Comparison of ENCODE assay signal across 24 cellular contexts in the genomic region with DNA sequence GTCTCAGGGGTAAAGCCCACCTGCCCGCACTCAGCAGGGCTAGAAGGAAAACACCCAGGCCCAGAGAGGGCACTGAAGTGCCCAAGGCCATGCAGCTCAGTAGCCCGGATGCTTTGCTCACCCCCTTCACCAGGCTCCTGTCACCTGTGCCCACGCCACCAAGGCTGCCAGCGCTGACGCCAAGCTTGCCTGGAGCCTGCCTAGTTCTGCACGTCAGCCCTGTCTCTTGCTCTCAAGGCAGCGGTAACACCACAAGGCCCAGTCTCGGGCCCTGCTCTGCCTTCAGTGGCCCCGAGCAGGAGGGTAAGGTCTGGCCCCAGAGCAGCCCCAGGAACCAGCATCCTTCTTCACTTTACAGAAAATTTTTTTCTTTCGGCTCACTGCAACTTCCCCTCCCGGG. TPM values are rescaled to one million over a fixed set of nuclear protein-coding genes. Genes with fewer than 3 reads are reported as not detected.
DNase-seq lines count a peak whose midpoint lies in the region; ATAC-seq, FAIRE-seq and TF ChIP-seq lines count a peak whose summit lies in the region.
"Had no signal": no experiment of that assay in that cellular context is flagged by ENCODE, and none has a peak within 500 bp of the region (broad histone marks: within the 10 kb centered on the region; RNA-seq: fewer than 3 reads in every experiment).

No MANE protein-coding gene starts in this region.

- no peaks in the 10 kb centered on the region for H3K79me2 ChIP-seq in Karpas-422 (ENCODE audit: low read length)

- H3K4ac ChIP-seq in IMR-90 (ENCODE audit: low read depth, low read length) = no peak overlapping the region

- H3K27me3 ChIP-seq in IMR-90 (ENCODE audit: control insufficient read depth, insufficient read depth, low read length) (no peaks in the 10 kb centered on the region), dorsolateral prefrontal cortex (no peaks in the 10 kb centered on the region), pancreas (no peaks in the 10 kb centered on the region), Karpas-422 (ENCODE audit: low read length) (no peaks in the 10 kb centered on the region)
- H3K27me3 ChIP-seq: BLaER1 had no signal

- peaks cover 6 to 51% of the 10 kb centered on the region in 2 experiments for H3K79me1 ChIP-seq in IMR-90 (ENCODE audit: low read depth in 1 of 2, low read length in 2 of 2)

- no peak overlapping the region for H2BK15ac ChIP-seq in IMR-90 (ENCODE audit: low read depth, low read length)

- TF ChIP-seq RAD21 in IMR-90 (IDR thresholded peaks at IDR 0.05; ENCODE audit: low read length) = no peak

- H3K9me1 ChIP-seq in IMR-90 (ENCODE audit: insufficient read depth, low read length) = peaks cover 12% of the 10 kb centered on the region

- peaks cover 25% of the 10 kb centered on the region for H4K20me1 ChIP-seq in IMR-90 (ENCODE audit: insufficient read depth, low read length)
- 0 out of 2 replicates have a peak, but pooled peaks cover 4% of the 10 kb centered on the region for H4K20me1 ChIP-seq in Karpas-422 (ENCODE audit: insufficient read depth, low read depth, low read length)

- H3K9me3 ChIP-seq in IMR-90 (ENCODE audit: control insufficient read depth, insufficient read depth, low read length) (no peaks in the 10 kb centered on the region), pancreas (no peaks in the 10 kb centered on the region), Karpas-422 (ENCODE audit: low read length) (no peaks in the 10 kb centered on the region)
- H3K9me3 ChIP-seq: BLaER1, prostate gland had no signal

- H3K36me3 ChIP-seq in IMR-90 (ENCODE audit: control insufficient read depth, insufficient read depth, low read length) = peaks cover 38% of the 10 kb centered on the region
- H3K36me3 ChIP-seq in pancreas = peaks cover 4 to 47% (median 19%) of the 10 kb centered on the region in 3 donors
- H3K36me3 ChIP-seq in Karpas-422 (ENCODE audit: insufficient read depth, low read length) = no peaks in the 10 kb centered on the region

- H3K4me1 ChIP-seq in IMR-90 (ENCODE audit: control insufficient read depth, insufficient read depth, low read length) = no peaks in the 10 kb centered on the region
- peaks cover 32 to 59% (median 42%) of the 10 kb centered on the region in 3 donors for H3K4me1 ChIP-seq in pancreas
- no peaks in the 10 kb centered on the region for H3K4me1 ChIP-seq in Karpas-422 (ENCODE audit: low read length)

- H2BK5ac ChIP-seq in IMR-90 (ENCODE audit: low read depth, low read length, poor library complexity, severe bottlenecking) = no peak overlapping the region

- H2BK120ac ChIP-seq in IMR-90 (ENCODE audit: low read depth, low read length) = no peak overlapping the region

- intact Hi-C loops in IMR-90 (cut with micrococcal nuclease) (no loop called here), dorsolateral prefrontal cortex (cut with DNase I) (loop anchor here in 1 of 2 donors (2.0 kb wide), 1 partner anchor 96 kb away; no protein-coding TSS in a partner anchor), pancreas (cut with DNase I) (no loop called here)

- BruUV-seq in IMR-90 (replicated peaks; lab: Mats Ljungman, UMichigan) = no TSS peak

- CTCF ChIA-PET in IMR-90 (lab: Yijun Ruan, JAX) = no interaction called here

- H3K9ac ChIP-seq in IMR-90 (ENCODE audit: low read depth, low read length) (no peak overlapping the region), Karpas-422 (ENCODE audit: low read length) (no peak overlapping the region)
- H3K9ac ChIP-seq: BLaER1 had no signal

- no peak overlapping the region for H3K56ac ChIP-seq in IMR-90 (ENCODE audit: extremely low read depth, insufficient read depth, low read length)

- no peak overlapping the region for H3K18ac ChIP-seq in IMR-90 (ENCODE audit: low read depth, low read length)

- no peak overlapping the region for H4K5ac ChIP-seq in IMR-90 (ENCODE audit: low read depth, low read length)

- peak overlapping the region; percentile 86 for H3K27ac ChIP-seq in C4-2B
- H3K27ac ChIP-seq in IMR-90 (ENCODE audit: insufficient read depth, low read length) = no peak overlapping the region
- peak overlapping the region in 53 of 59 donors; percentile 9 to 100 (median 97) for H3K27ac ChIP-seq in dorsolateral prefrontal cortex
- H3K27ac ChIP-seq in pancreas = peak overlapping the region in 3 of 4 donors; percentile 85 to 89 (median 86)
- H3K27ac ChIP-seq in Karpas-422 (ENCODE audit: low read length) = no peak overlapping the region
- H3K27ac ChIP-seq: BLaER1 had no signal

- FAIRE-seq in pancreas (lab: Jason Lieb, UNC) = no peak

- no peak overlapping the region for H3K14ac ChIP-seq in IMR-90 (replicated peaks; ENCODE audit: low read depth, low read length)

- TF ChIP-seq POLR2A in IMR-90 (IDR thresholded peaks at IDR 0.05; ENCODE audit: low read depth, low read length) = no peak

- TF ChIP-seq CTCF in C4-2B (conservative IDR thresholded peaks at IDR 0.05) = no peak
- no peak for TF ChIP-seq CTCF in IMR-90 (conservative IDR thresholded peaks at IDR 0.05; ENCODE audit: low read depth, low read length)
- TF ChIP-seq CTCF in dorsolateral prefrontal cortex (IDR thresholded peaks at IDR 0.05 in 54 of 56, conservative IDR thresholded peaks at IDR 0.05 in 2 of 56; ENCODE audit: low read depth in 1 of 56, partially characterized antibody in 56 of 56) = no peak
- no peak for TF ChIP-seq CTCF in pancreas (IDR thresholded peaks at IDR 0.05)

- in situ Hi-C loops in IMR-90 (cut with MboI; ENCODE audit: low sequenced_read_pairs) = no loop called here

- no peak overlapping the region for H3K23ac ChIP-seq in IMR-90 (ENCODE audit: low read depth, low read length)

- no peaks in the 10 kb centered on the region for H3K9me2 ChIP-seq in Karpas-422 (replicated peaks; ENCODE audit: insufficient read depth, low read length)

- H3K4me2 ChIP-seq in IMR-90 (ENCODE audit: low read depth, low read length) = no peak overlapping the region
- H3K4me2 ChIP-seq in Karpas-422 (ENCODE audit: low read depth, low read length, poor library complexity, severe bottlenecking) = no peak overlapping the region
- H3K4me2 ChIP-seq: BLaER1 had no signal

- H4K8ac ChIP-seq in IMR-90 (ENCODE audit: low read depth in 2 of 2, low read length in 2 of 2) = no peak overlapping the region

- dilution Hi-C loops in IMR-90 (cut with HindIII; ENCODE audit: low sequenced_read_pairs, unreplicated experiment) = no loop called here

- DNase-seq in IMR-90 = no peak
- DNase-seq in dorsolateral prefrontal cortex = no peak
- DNase-seq in pancreas = peak in 1 of 6 donors; percentile 58
- no peak for DNase-seq in NCI-H2081 (lab: John Stamatoyannopoulos, UW)
- DNase-seq in Karpas-422 = no peak
- DNase-seq in AG08396 (ENCODE audit: low spot score) = no peak
- DNase-seq: activated CD4-positive, alpha-beta memory T cell treated with anti-CD3 and anti-CD28 coated beads for 36 hours; activated gamma-delta T cell treated with Interleukin-2 at 50 U/mL for 16 hours; dermis blood vessel endothelial cell; DMS 273 treated with DMSO at 0.1 percent for 48 hours; HCEC 1CT; head of caudate nucleus; NCI-H187 treated with DMSO at 0.1 percent for 48 hours; NCI-H748 treated with DMSO at 0.1 percent for 48 hours; stimulated activated CD4-positive, alpha-beta T cell treated with anti-CD3 and anti-CD28 coated beads, Interleukin-1b, Interleukin-23, amount 100 ng/mL, for 48 hours; stimulated activated naive CD4-positive, alpha-beta T cell treated with Interleukin-2 at 50 U/mL for 16 hours had no signal

- POLR2A ChIA-PET in IMR-90 (lab: Charles Lee; ENCODE audit: unreplicated experiment) = no interaction called here

- H4K91ac ChIP-seq in IMR-90 (ENCODE audit: insufficient read depth, low read depth, low read length) = no peak overlapping the region

- H2AK5ac ChIP-seq in IMR-90 (ENCODE audit: low read depth, low read length) = no peak overlapping the region

- ATAC-seq in IMR-90 (ENCODE audit: low read depth) = no peak
- no peak for ATAC-seq in pancreas
- ATAC-seq in HG02571 (IDR thresholded peaks at IDR 0.05; ENCODE audit: unreplicated experiment) = no peak

- H2AFZ ChIP-seq in IMR-90 (replicated peaks; ENCODE audit: low read length, poor library complexity) (no peak overlapping the region), Karpas-422 (ENCODE audit: low read length) (no peak overlapping the region)

- WGBS in IMR-90 (ENCODE audit: extremely low coverage in 2 of 2, insufficient read length in 1 of 2), 2 experiments = 100% methylated on average over 3 of the region's 11 CpGs; no CpG with 5 or more reads in 1 of the 2 experiments
- WGBS in pancreas, 2 donors = 85 to 90% methylated on average over 11 of the region's 11 CpGs

- H2AK9ac ChIP-seq in IMR-90 (replicated peaks; ENCODE audit: low read depth, low read length, poor library complexity) = peak overlapping the region; percentile 44

- no peak overlapping the region for H2BK20ac ChIP-seq in IMR-90 (ENCODE audit: low read depth, low read length)

- H3K4me3 ChIP-seq in IMR-90 (ENCODE audit: insufficient read depth, low read depth, low read length) (no peak overlapping the region), dorsolateral prefrontal cortex (peak overlapping the region in 41 of 59 donors; percentile 5 to 74 (median 56)), pancreas (no peak overlapping the region), Karpas-422 (ENCODE audit: low read length) (no peak overlapping the region)
- H3K4me3 ChIP-seq: BLaER1, prostate gland had no signal

RNA-seq across cellular contexts. Expression of a gene that starts 7.7 kb away (rescaled TPM):
- total RNA-seq in IMR-90 (2012; rRNA removed) = 4.7 and 5.6 TPM in 2 replicates
- 23.3 and 23.4 TPM in 2 replicates for polyA plus RNA-seq in IMR-90 (2012; rRNA removed)
- polyA plus RNA-seq in IMR-90 (2012; cell fraction: cytosol; rRNA removed) = 6.1 and 8.6 TPM in 2 replicates
- 206 and 213 TPM in 2 replicates for polyA plus RNA-seq in IMR-90 (2012; cell fraction: nucleus; rRNA removed; ENCODE audit: low replicate concordance)
- 100 to 1,000 TPM in 94 of 120 experiments, 10 to 100 TPM in 26; 47.1 to 833 (median 180) TPM for total RNA-seq in dorsolateral prefrontal cortex
- total RNA-seq in pancreas = 100 to 1,000 TPM in 1 of 6 donors, 10 to 100 TPM in 5; 56.3 to 124 (median 76.4) TPM
- 100 to 1,000 TPM in 1 of 2 donors, 10 to 100 TPM in 1; 88.9 to 185 TPM for polyA plus RNA-seq in pancreas
- total RNA-seq in Karpas-422 (2014; rRNA removed; shearing (Covaris generic); ENCODE audit: low replicate concordance) = 4.1 and 4.8 TPM in 2 replicates

RNA-seq across cellular contexts. Expression of a gene that starts 14.5 kb away (rescaled TPM):
- total RNA-seq in IMR-90 (2012; rRNA removed) = not detected in 2 replicates
- polyA plus RNA-seq in IMR-90 (2012; rRNA removed) = not detected in 2 replicates
- not detected in 2 replicates for polyA plus RNA-seq in IMR-90 (2012; cell fraction: cytosol; rRNA removed)
- 0.07 TPM in 1 of 2 replicates, not detected in the other for polyA plus RNA-seq in IMR-90 (2012; cell fraction: nucleus; rRNA removed; ENCODE audit: low replicate concordance)
- 1 to 10 TPM in 119 of 120 experiments, under 1 TPM in 1; 0.84 to 8.3 (median 3.3) TPM for total RNA-seq in dorsolateral prefrontal cortex
- 100 to 1,000 TPM in 1 of 6 donors, 10 to 100 TPM in 4, 1 to 10 TPM in 1; 4.1 to 146 (median 55.9) TPM for total RNA-seq in pancreas
- polyA plus RNA-seq in pancreas = 10 to 100 TPM in 1 of 2 donors, 1 to 10 TPM in 1; 8.4 to 57.6 TPM
- 0.40 TPM in 1 of 2 replicates, not detected in the other for total RNA-seq in Karpas-422 (2014; rRNA removed; shearing (Covaris generic); ENCODE audit: low replicate concordance)
- total RNA-seq: A673, bronchial epithelial cell, dermis blood vessel endothelial cell, HT1080, LHCN-M2 had no signal

RNA-seq across cellular contexts. Expression of a gene that starts 49.6 kb away (rescaled TPM):
- total RNA-seq in IMR-90 (2012; rRNA removed) (31.4 and 34.4 TPM in 2 replicates), dorsolateral prefrontal cortex (100 to 1,000 TPM in 2 of 120 experiments, 10 to 100 TPM in 118; 44.8 to 116 (median 65.6) TPM), pancreas (10 to 100 TPM; 21.3 to 38.4 (median 30.5) TPM)
- polyA plus RNA-seq in IMR-90 (2012; rRNA removed) (68.1 and 70.6 TPM in 2 replicates), pancreas (10 to 100 TPM; 69.2 to 88.9 TPM)
- polyA plus RNA-seq in IMR-90 (2012; cell fraction: cytosol; rRNA removed) = 49.7 and 57.5 TPM in 2 replicates
- 64.1 and 126 TPM in 2 replicates for polyA plus RNA-seq in IMR-90 (2012; cell fraction: nucleus; rRNA removed; ENCODE audit: low replicate concordance)
- total RNA-seq in Karpas-422 (2014; rRNA removed; shearing (Covaris generic); ENCODE audit: low replicate concordance) = 57.0 and 75.8 TPM in 2 replicates

Comparison
In these comparisons a context has a peak if more than half of its experiments do, and no peak if none do; other contexts are left out.
1. H3K27ac ChIP-seq: peak in C4-2B (single experiment), dorsolateral prefrontal cortex (53 of 59) and pancreas (3 of 4); none in IMR-90 (single experiment) and Karpas-422 (single experiment).
2. H3K4me3 ChIP-seq: peak in dorsolateral prefrontal cortex (41 of 59); none in IMR-90 (single experiment), pancreas (0 of 4) and Karpas-422 (single experiment).